2 cellular contexts compared by ENCODE assay signal in genomic region chr3:126928921-126929485, GRCh38.
TF ChIP-seq lines count a peak whose summit lies in the region.

No MANE protein-coding gene starts in this region.

TF ChIP-seq in IMR-90, 13 proteins besides CTCF, POLR2A, EP300 and RAD21:
- no peak for TF ChIP-seq ELK1 (IDR thresholded peaks at IDR 0.05; ENCODE audit: borderline replicate concordance, low read depth, low read length)
- TF ChIP-seq BHLHE40 (IDR thresholded peaks at IDR 0.05; ENCODE audit: low read depth, low read length): no peak
- TF ChIP-seq RCOR1 (IDR thresholded peaks at IDR 0.05; ENCODE audit: insufficient replicate concordance, low read length): no peak
- no peak for TF ChIP-seq USF2 (IDR thresholded peaks at IDR 0.05; ENCODE audit: low read depth, low read length)
- no peak for TF ChIP-seq MAZ (IDR thresholded peaks at IDR 0.05; ENCODE audit: borderline replicate concordance, low read depth, low read length)
- no peak for TF ChIP-seq MAFK (IDR thresholded peaks at IDR 0.05; ENCODE audit: low read depth, low read length)
- TF ChIP-seq RFX5 (IDR thresholded peaks at IDR 0.05; ENCODE audit: low read depth, low read length): no peak
- TF ChIP-seq FOS (IDR thresholded peaks at IDR 0.05; ENCODE audit: low read depth, low read length): no peak
- TF ChIP-seq MXI1 (IDR thresholded peaks at IDR 0.05; ENCODE audit: borderline replicate concordance, low read depth, low read length): no peak
- no peak for TF ChIP-seq CEBPB (IDR thresholded peaks at IDR 0.05; ENCODE audit: low read depth, low read length)
- no peak for TF ChIP-seq SMC3 (IDR thresholded peaks at IDR 0.05; ENCODE audit: low read depth, low read length)

TF ChIP-seq in K562, 482 proteins besides CTCF, POLR2A, EP300 and RAD21 (continued from another document):
- TF ChIP-seq ZNF609 (CRISPR knock-in tag; IDR thresholded peaks at IDR 0.05; ENCODE audit: borderline replicate concordance): no peak
- TF ChIP-seq SUPT5H (IDR thresholded peaks at IDR 0.05): no peak
TF ChIP-seq in K562: peak in this region for 2.
